Comparison of ENCODE assay signal across 22 cellular contexts in genomic region chr10:102298899-102299298, GRCh38. TPM values are rescaled to one million over a fixed set of nuclear protein-coding genes. Genes with fewer than 3 reads are reported as not detected.
"Had no signal": no experiment of that assay in that cellular context is flagged by ENCODE, and none has a peak within 500 bp of the region (broad histone marks: within the 10 kb centered on the region; RNA-seq: fewer than 3 reads in every experiment).

No MANE protein-coding gene starts in this region.

- H3K27ac ChIP-seq: coronary artery, neutrophil, parathyroid adenoma, sigmoid colon, spleen, thyroid gland had no signal

- H3K4me3 Mint-ChIP-seq: activated naive CD4-positive, alpha-beta T cell treated with anti-CD3 and anti-CD28 coated beads, Interleukin-2, amount 10 ng/mL, durations not matched to agents 7 days and 5 days; central memory CD8-positive, alpha-beta T cell; natural killer cell; T-cell had no signal

- FAIRE-seq: frontal cortex had no signal

- H3K9me3 Mint-ChIP-seq: activated naive CD4-positive, alpha-beta T cell treated with anti-CD3 and anti-CD28 coated beads, Interleukin-2, amount 10 ng/mL, durations not matched to agents 7 days and 5 days; central memory CD8-positive, alpha-beta T cell; natural killer cell; T-cell had no signal

- H3K9me3 ChIP-seq: heart left ventricle, neutrophil, sigmoid colon, spleen, thyroid gland had no signal

- H3K4me3 ChIP-seq: coronary artery, heart left ventricle, sigmoid colon, spleen, thyroid gland had no signal

- H3K27me3 Mint-ChIP-seq: activated naive CD4-positive, alpha-beta T cell treated with anti-CD3 and anti-CD28 coated beads, Interleukin-2, amount 10 ng/mL, durations not matched to agents 7 days and 5 days; central memory CD8-positive, alpha-beta T cell; T-cell had no signal

- ATAC-seq: natural killer cell, T-cell had no signal

- H3K36me3 ChIP-seq: neutrophil, sigmoid colon, thyroid gland had no signal

- H3K36me3 Mint-ChIP-seq: natural killer cell had no signal

- DNase-seq: activated CD4-positive, alpha-beta T cell treated with anti-CD3 and anti-CD28 coated beads, Interleukin-2, amount 50 U/mL, for 4 hours; activated naive CD4-positive, alpha-beta T cell treated with anti-CD3 and anti-CD28 coated beads, Interleukin-2, amount 10 ng/mL, durations not matched to agents 7 days and 5 days; activated T-cell treated with anti-CD3 and anti-CD28 coated beads, Interleukin-2, amount 50 U/mL, for 1 hour; aorta; heart left ventricle; mesendoderm; natural killer cell; sigmoid colon; spleen; stimulated activated CD8-positive, alpha-beta memory T cell treated with anti-CD3 and anti-CD28 coated beads, Interleukin-4, amount 100 ng/mL, for 48 hours; stimulated activated naive CD4-positive, alpha-beta T cell; T-cell; T1000; thyroid gland had no signal

- H3K4me1 ChIP-seq: parathyroid adenoma had no signal

- H3K27ac Mint-ChIP-seq: activated naive CD4-positive, alpha-beta T cell treated with anti-CD3 and anti-CD28 coated beads, Interleukin-2, amount 10 ng/mL, durations not matched to agents 7 days and 5 days; T-cell had no signal

- H3K27me3 ChIP-seq: heart left ventricle, neutrophil, sigmoid colon, spleen, thyroid gland had no signal

RNA-seq across cellular contexts. Expression of gene PITX3, which starts 57.6 kb away (rescaled TPM):
- total RNA-seq: aorta, frontal cortex, lower leg skin, natural killer cell, sigmoid colon, spleen, subcutaneous adipose tissue, T-cell, ureter had no signal
